Comparison of ENCODE assay signal across 8 cellular contexts in genomic region chr2:62197017-62197586, GRCh38. TPM values are rescaled to one million over a fixed set of nuclear protein-coding genes. Genes with fewer than 3 reads are reported as not detected.
DNase-seq lines count a peak whose midpoint lies in the region; ATAC-seq, FAIRE-seq and TF ChIP-seq lines count a peak whose summit lies in the region.

No MANE protein-coding gene starts in this region.

- in situ Hi-C loops in GM12878 (cut with MboI): no loop called here

- no peaks in the 10 kb centered on the region for H3K9me3 ChIP-seq in SU-DHL-6 (ENCODE audit: insufficient read depth, low read length)
- no peaks in the 10 kb centered on the region for H3K9me3 ChIP-seq in GM12878 (replicated peaks; ENCODE audit: control insufficient read depth, insufficient read depth, low read length)

- peaks cover 2% of the 10 kb centered on the region; the same call in 1 of the 2 replicates for H3K36me3 ChIP-seq in SU-DHL-6 (ENCODE audit: low read length)
- peaks cover 0 to 3% of the 10 kb centered on the region in 2 experiments; a peak in 1 of 4 replicates for H3K36me3 ChIP-seq in GM12878 (ENCODE audit: control insufficient read depth in 2 of 2, insufficient read depth in 2 of 2, low read length in 1 of 2)
- no peaks in the 10 kb centered on the region for H3K36me3 ChIP-seq in kidney epithelial cell (ENCODE audit: control insufficient read depth, insufficient read depth, low read length)

- RAD21 ChIA-PET in GM12878 (lab: Charles Lee; ENCODE audit: unreplicated experiment): interaction anchor here (0.7 to 5.1 kb wide), 19 partner anchors 12 to 214 kb away, joined by 3 to 114 read pairs (median 6); no protein-coding TSS in a partner anchor

- TF ChIP-seq RAD21 in GM12878 (IDR thresholded peaks at IDR 0.05; ENCODE audit: insufficient read depth, low read depth, low read length): peak; percentile 37; the same call in 1 of the 2 replicates

- H4K20me1 ChIP-seq in SU-DHL-6 (ENCODE audit: low read depth, low read length): peaks cover 37% of the 10 kb centered on the region
- H4K20me1 ChIP-seq in GM12878 (ENCODE audit: control insufficient read depth, insufficient read depth): peaks cover 12% of the 10 kb centered on the region

- H3K27ac ChIP-seq in SU-DHL-6 (ENCODE audit: low read depth, low read length): no peak overlapping the region
- peak overlapping the region; percentile 89 for H3K27ac ChIP-seq in GM12878 (ENCODE audit: control insufficient read depth, insufficient read depth)

- FAIRE-seq in GM12878 (lab: Jason Lieb, UNC) (no peak), H54 (lab: Jason Lieb, UNC) (no peak)

- no peak; the same call in 1 of the 2 replicates for TF ChIP-seq POLR2A in GM12878 (IDR thresholded peaks at IDR 0.05; ENCODE audit: low read depth, low read length)
- TF ChIP-seq POLR2A in H54 (IDR thresholded peaks at IDR 0.05; ENCODE audit: low read depth, low read length): no peak

- H3K4me2 ChIP-seq in SU-DHL-6 (ENCODE audit: low read depth, low read length, poor library complexity, severe bottlenecking): peak overlapping the region; percentile 79
- peak overlapping the region; percentile 15; the same call in 1 of the 2 replicates for H3K4me2 ChIP-seq in GM12878 (ENCODE audit: control insufficient read depth, insufficient read depth)

- SMC1A ChIA-PET in GM12878 (lab: Charles Lee; ENCODE audit: uncharacterized antibody, unreplicated experiment): interaction anchor here (0.8 to 5.1 kb wide), 15 partner anchors 20 to 244 kb away, joined by 3 to 91 read pairs (median 5); no protein-coding TSS in a partner anchor

- no peaks in the 10 kb centered on the region for H3F3A ChIP-seq in SU-DHL-6 (ENCODE audit: insufficient read depth)

- under 1% methylated on average over 23 of the region's 31 CpGs for WGBS in GM12878 (ENCODE audit: insufficient coverage, insufficient replicate concordance, low lambda C conversion rate, missing lambda C conversion rate)

- ATAC-seq in GM21526 (IDR thresholded peaks at IDR 0.05; ENCODE audit: low FRiP score, unreplicated experiment): peak; percentile 29
- ATAC-seq in GM12878: peak; percentile 34
- ATAC-seq in HG02885 (IDR thresholded peaks at IDR 0.05; ENCODE audit: poor library complexity, unreplicated experiment): no peak

- H3K4me1 ChIP-seq in GM12878 (ENCODE audit: control insufficient read depth, insufficient read depth, low read length): peaks cover 18% of the 10 kb centered on the region

- H3K27me3 ChIP-seq in SU-DHL-6 (ENCODE audit: low read length): no peaks in the 10 kb centered on the region
- no peaks in the 10 kb centered on the region for H3K27me3 ChIP-seq in GM12878 (replicated peaks in 1 of 2; ENCODE audit: control insufficient read depth in 2 of 2, insufficient read depth in 2 of 2, low read length in 1 of 2)
- H3K27me3 ChIP-seq in kidney epithelial cell (ENCODE audit: control insufficient read depth, insufficient read depth, low read length): no peaks in the 10 kb centered on the region

- POLR2A ChIA-PET in AG04449 (lab: Yijun Ruan, JAX): interaction anchor here (1.3 kb wide), 1 partner anchor 19 kb away, joined by 4 read pairs; no protein-coding TSS in a partner anchor
- POLR2A ChIA-PET in GM12878 (lab: Charles Lee): interaction anchor here (0.6 to 2.6 kb wide), 12 partner anchors 19 to 202 kb away, joined by 3 to 13 read pairs (median 4); no protein-coding TSS in a partner anchor

- H3K9ac ChIP-seq in SU-DHL-6 (ENCODE audit: low read length): peak overlapping the region; percentile 91
- H3K9ac ChIP-seq in GM12878 (ENCODE audit: control insufficient read depth, insufficient read depth, low read length): peak overlapping the region; percentile 94

- no peak for DNase-seq in AG04449 (ENCODE audit: low read depth, low spot score)
- DNase-seq in GM12878 (ENCODE audit: low read depth, low spot score): no peak
- no peak for DNase-seq in kidney epithelial cell (ENCODE audit: low read depth)
- DNase-seq in stimulated activated CD8-positive, alpha-beta memory T cell treated with anti-CD3 and anti-CD28 coated beads, Interleukin-4, amount 100 ng/mL, for 24 hours (ENCODE audit: low read depth): peak; percentile 19
- no peak for DNase-seq in H54 (ENCODE audit: insufficient read length, low spot score)

- no peaks in the 10 kb centered on the region for H3K9me2 ChIP-seq in SU-DHL-6 (replicated peaks; ENCODE audit: insufficient read depth, low read length)

- H2AFZ ChIP-seq in SU-DHL-6 (ENCODE audit: low read depth, low read length, severe bottlenecking) (no peak overlapping the region), GM12878 (ENCODE audit: control insufficient read depth, low read depth, low read length) (no peak overlapping the region)

- no TSS peak for BruUV-seq in GM12878 (replicated peaks; lab: Mats Ljungman, UMichigan)

- H3K79me2 ChIP-seq in SU-DHL-6 (ENCODE audit: insufficient read depth, low read length): peaks cover 54% of the 10 kb centered on the region
- peaks cover 86% of the 10 kb centered on the region for H3K79me2 ChIP-seq in GM12878 (ENCODE audit: control insufficient read depth, insufficient read depth, low read length)

- intact Hi-C loops in GM12878 (cut with micrococcal nuclease; ENCODE audit: unreplicated experiment): loop anchor here (1.0 to 10.0 kb wide), 3 partner anchors 52 to 132 kb away; no protein-coding TSS in a partner anchor

- H3K4me3 ChIP-seq in AG04449 (ENCODE audit: low read depth, low read length) (peak overlapping the region; percentile 90), SU-DHL-6 (ENCODE audit: insufficient read depth, low read length, poor library complexity, severe bottlenecking) (peak overlapping the region; percentile 99), GM12878 (peak overlapping the region; percentile 86), kidney epithelial cell (ENCODE audit: low read depth, low read length) (peak overlapping the region; percentile 95)

- TF ChIP-seq CTCF in AG04449 (IDR thresholded peaks at IDR 0.05; ENCODE audit: insufficient read depth, low read length, missing control alignments) (no peak), SU-DHL-6 (IDR thresholded peaks at IDR 0.05; ENCODE audit: insufficient read depth, low read length, poor library complexity, severe bottlenecking) (peak; percentile 19), GM12878 (IDR thresholded peaks at IDR 0.05 in 2 of 3, conservative IDR thresholded peaks at IDR 0.05 in 1 of 3; ENCODE audit: control insufficient read depth in 2 of 3, extremely low read depth in 1 of 3, insufficient read depth in 1 of 3, low read depth in 3 of 3, low read length in 3 of 3) (peak in 2 of 3 experiments; percentile 9 to 37; a peak in 3 of 6 replicates), kidney epithelial cell (IDR thresholded peaks at IDR 0.05; ENCODE audit: insufficient read depth, low read length, poor library complexity, severe bottlenecking) (no peak)

- TF ChIP-seq EP300 in GM12878 (IDR thresholded peaks at IDR 0.05; ENCODE audit: borderline replicate concordance in 1 of 2, control insufficient read depth in 1 of 2, low read depth in 2 of 2, low read length in 2 of 2): no peak

- CTCF ChIA-PET in AG04449 (lab: Yijun Ruan, JAX): interaction anchor here (0.6 to 1.1 kb wide), 5 partner anchors 9 to 285 kb away, joined by 3 read pairs; no protein-coding TSS in a partner anchor
- CTCF ChIA-PET in GM12878 (lab: Yijun Ruan, JAX): interaction anchor here (0.6 to 1.7 kb wide), 11 partner anchors 12 to 217 kb away, joined by 3 to 7 read pairs (median 4); no protein-coding TSS in a partner anchor

TF ChIP-seq in GM12878, 131 proteins besides CTCF, POLR2A, EP300 and RAD21 (continues in another document):
- TF ChIP-seq SKIL (IDR thresholded peaks at IDR 0.05; ENCODE audit: low read depth, poor library complexity, severe bottlenecking) (peak; percentile 48), SIN3A (IDR thresholded peaks at IDR 0.05; ENCODE audit: low read depth, low read length) (no peak; the same call in 1 of the 2 replicates), PML (IDR thresholded peaks at IDR 0.05; ENCODE audit: low read length) (0 out of 2 replicates have a peak, but pooled peaks have one; percentile 5)

RNA-seq across cellular contexts. Expression of gene B3GNT2, which starts 1.2 kb away (rescaled TPM):
- 162 and 165 TPM in 2 replicates for total RNA-seq in GM12878 (2013; cell fraction: nucleolus; rRNA removed)
- total RNA-seq in GM12878 (2014; rRNA removed): 78.7 and 97.7 TPM in 2 replicates
- 93.5 and 98.4 TPM in 2 replicates for total RNA-seq in GM12878 (2014; rRNA removed; fragmentation: Illumina TruSeq; extraction: Trizol)
- total RNA-seq in GM12878 (2021): 59.6 and 63.8 TPM in 2 replicates
- polyA plus RNA-seq in GM12878 (2011; ENCODE audit: low read depth): 31.4 TPM
- polyA plus RNA-seq in GM12878 (2011; rRNA removed): 73.9 and 100 TPM in 2 replicates
- 32.6 and 37.4 TPM in 2 replicates for polyA plus RNA-seq in GM12878 (2011; cell fraction: cytosol; rRNA removed)
- 25.4 and 27.2 TPM in 2 replicates for polyA plus RNA-seq in GM12878 (2011; cell fraction: nucleus; rRNA removed)
- polyA plus RNA-seq in GM12878 (2012): 41.8 and 83.8 TPM in 2 replicates
- polyA plus RNA-seq in GM12878 (2014; fragmentation: Illumina TruSeq; extraction: Trizol): 84.8 and 117 TPM in 2 replicates
- 10 to 100 TPM; 19.7 to 36.5 TPM for polyA plus RNA-seq in GM12878 (2014; fragmentation: Nextera tagmentation; extraction: Ambion mirVana)
- 48.3 and 58.9 TPM in 2 replicates for polyA plus RNA-seq in GM12878 (2014; rRNA removed)
- 100 to 1,000 TPM; 102 to 103 TPM for polyA plus RNA-seq in GM12878 (2016; fragmentation: Nextera tagmentation; extraction: Ambion mirVana)
- polyA minus RNA-seq in GM12878 (2011; rRNA and poly(A)+ RNA removed): 72.0 and 80.5 TPM in 2 replicates
- 27.7 and 31.4 TPM in 2 replicates for polyA minus RNA-seq in GM12878 (2011; cell fraction: cytosol; rRNA and poly(A)+ RNA removed)
- 20.8 and 31.0 TPM in 2 replicates for polyA minus RNA-seq in GM12878 (2011; cell fraction: nucleus; rRNA and poly(A)+ RNA removed)
- 15.5 and 16.1 TPM in 2 replicates for total RNA-seq in kidney epithelial cell

Comparison
In these comparisons a context has a peak if more than half of its experiments do, and no peak if none do; other contexts are left out.
1. CTCF ChIP-seq: peak in SU-DHL-6 (single experiment) and GM12878 (2 of 3); none in AG04449 (single experiment) and kidney epithelial cell (single experiment).
2. Peak in every context shown above with its lines, with median percentiles within 50 percentile points of each other: H3K4me3 ChIP-seq.